8 cellular contexts compared by ENCODE assay signal in the genomic region with DNA sequence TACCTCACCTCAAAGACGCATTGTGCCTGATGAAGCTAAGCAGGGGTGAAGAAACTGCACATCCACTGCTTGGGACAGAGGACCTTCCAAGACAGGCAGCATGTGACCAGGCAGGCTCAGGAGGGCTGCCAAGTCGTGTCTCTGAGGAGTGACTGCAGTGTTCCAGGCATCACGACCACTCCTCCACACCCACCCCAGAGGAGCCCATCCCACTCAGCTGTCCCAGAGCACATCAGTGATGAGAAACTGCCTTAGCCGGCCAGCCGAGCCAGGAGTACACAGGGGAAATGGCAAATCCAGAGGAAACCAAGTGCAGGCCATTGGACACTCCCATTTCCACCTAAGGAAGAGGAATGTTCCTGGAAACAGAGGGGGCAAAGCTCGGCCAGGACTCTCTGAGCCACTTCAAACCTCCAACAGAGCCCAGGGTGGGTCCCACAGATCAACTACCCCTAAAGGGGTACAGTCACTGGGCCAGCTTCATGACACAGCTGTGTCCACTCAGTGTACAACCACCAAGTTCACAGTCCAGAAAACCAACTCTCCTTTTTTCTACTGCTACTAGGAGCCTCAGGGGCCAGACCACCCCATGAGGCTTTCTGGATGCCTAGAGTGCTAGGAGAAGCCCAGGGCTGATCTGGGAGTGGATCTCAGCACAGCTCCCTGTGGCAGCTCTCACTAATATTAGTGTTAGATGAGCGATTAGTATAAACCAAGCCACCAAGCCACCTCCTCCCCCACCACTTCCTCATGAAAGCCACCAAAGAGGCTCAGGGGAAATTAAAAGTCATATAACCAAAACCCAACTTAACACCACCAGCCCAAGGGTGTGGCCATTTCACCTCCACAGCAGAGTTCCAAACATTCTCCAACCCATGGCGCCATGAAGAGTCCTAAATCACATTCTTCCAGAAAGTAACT. TPM values are rescaled to one million over a fixed set of nuclear protein-coding genes. Genes with fewer than 3 reads are reported as not detected.
DNase-seq lines count a peak whose midpoint lies in the region; ATAC-seq, FAIRE-seq and TF ChIP-seq lines count a peak whose summit lies in the region.

No MANE protein-coding gene starts in this region.

- peak overlapping the region; percentile 41 for H3K27ac ChIP-seq in CD8-positive, alpha-beta memory T cell (ENCODE audit: low read depth, low read length)
- H3K27ac ChIP-seq in osteoblast (ENCODE audit: low read depth, low read length) = peak overlapping the region; percentile 60

- H3K4me1 ChIP-seq in CD8-positive, alpha-beta memory T cell (ENCODE audit: insufficient read depth, low read length) = peaks cover 85% of the 10 kb centered on the region
- H3K4me1 ChIP-seq in osteoblast (ENCODE audit: insufficient read depth, low read length) = peaks cover 47% of the 10 kb centered on the region

- no peaks in the 10 kb centered on the region for H3K9me3 Mint-ChIP-seq in CD8-positive, alpha-beta memory T cell
- H3K9me3 Mint-ChIP-seq in T-helper 1 cell treated with Interleukin-12 subunit alpha and Interleukin-12 subunit beta and Interleukin-4 antibody, amounts not matched to agents 30 μg/mL and 1 μg/mL, for 36 hours = no peaks in the 10 kb centered on the region
- H3K9me3 Mint-ChIP-seq in endothelial cell (ENCODE audit: unreplicated experiment) = no peaks in the 10 kb centered on the region

- FAIRE-seq in GM12892 (lab: Jason Lieb, UNC) = no peak

- H3K4me2 ChIP-seq in osteoblast (ENCODE audit: insufficient read depth, low read length) = peak overlapping the region; percentile 14

- no peaks in the 10 kb centered on the region for H3K27me3 Mint-ChIP-seq in CD8-positive, alpha-beta memory T cell
- no peaks in the 10 kb centered on the region for H3K27me3 Mint-ChIP-seq in T-helper 1 cell treated with Interleukin-12 subunit alpha and Interleukin-12 subunit beta and Interleukin-4 antibody, amounts not matched to agents 30 μg/mL and 1 μg/mL, for 36 hours (ENCODE audit: low read depth)
- H3K27me3 Mint-ChIP-seq in endothelial cell (ENCODE audit: unreplicated experiment) = peaks cover 6% of the 10 kb centered on the region

- H3K36me3 Mint-ChIP-seq in CD8-positive, alpha-beta memory T cell = peaks cover 7 to 22% (median 17%) of the 10 kb centered on the region in 3 donors
- H3K36me3 Mint-ChIP-seq in T-helper 1 cell treated with Interleukin-12 subunit alpha and Interleukin-12 subunit beta and Interleukin-4 antibody, amounts not matched to agents 30 μg/mL and 1 μg/mL, for 36 hours (ENCODE audit: low read depth) = peaks cover 46% of the 10 kb centered on the region
- H3K36me3 Mint-ChIP-seq in endothelial cell (ENCODE audit: low read depth, unreplicated experiment) = peaks cover 22% of the 10 kb centered on the region

- POLR2A ChIA-PET in CD8-positive, alpha-beta memory T cell (lab: Charles Lee) = interaction anchor here (0.6 to 9.5 kb wide), 9 partner anchors 9 to 84 kb away, joined by 3 to 96 read pairs (median 8); partner anchors contain the start of genes PXN, RNU4-2 and RPLP0

- no peak for ATAC-seq in GM21717 (IDR thresholded peaks at IDR 0.05; ENCODE audit: unreplicated experiment)

- no peak overlapping the region for H2AFZ ChIP-seq in osteoblast (ENCODE audit: low read length)

- TF ChIP-seq POLR2A in GM12892 (IDR thresholded peaks at IDR 0.05; ENCODE audit: low read depth, low read length) = no peak

- H4K20me1 ChIP-seq in osteoblast (ENCODE audit: insufficient read depth, low read length) = peaks cover 45% of the 10 kb centered on the region

- peak in 4 of 5 donors; percentile 29 to 69 (median 48) for DNase-seq in CD8-positive, alpha-beta memory T cell
- DNase-seq in endothelial cell (ENCODE audit: low spot score) = no peak
- DNase-seq in osteoblast (ENCODE audit: insufficient read length, low spot score, missing footprints) = no peak
- DNase-seq in NCI-H2081 (lab: John Stamatoyannopoulos, UW) = no peak
- no peak for DNase-seq in GM12892 (ENCODE audit: insufficient read length)
- no peak for DNase-seq in NCI-H345 (lab: John Stamatoyannopoulos, UW)

- no peaks in the 10 kb centered on the region for H3K27me3 ChIP-seq in CD8-positive, alpha-beta memory T cell (ENCODE audit: insufficient read depth, low read length, poor library complexity, severe bottlenecking)
- no peaks in the 10 kb centered on the region for H3K27me3 ChIP-seq in osteoblast (ENCODE audit: insufficient read depth, low read length)

- H3K4me3 ChIP-seq in CD8-positive, alpha-beta memory T cell (ENCODE audit: low read length) = peak overlapping the region; percentile 56
- no peak overlapping the region for H3K4me3 ChIP-seq in osteoblast (ENCODE audit: insufficient read depth, low read length)

- CTCF ChIA-PET in CD8-positive, alpha-beta memory T cell (lab: Charles Lee) = interaction anchor here (1.1 to 34.4 kb wide), 7 partner anchors 10 to 49 kb away, joined by 3 to 727 read pairs (median 9); partner anchors contain the start of genes PXN, RNU4-1 and RPLP0

- H3K9me3 ChIP-seq in CD8-positive, alpha-beta memory T cell (ENCODE audit: low read length) = no peaks in the 10 kb centered on the region
- no peaks in the 10 kb centered on the region for H3K9me3 ChIP-seq in osteoblast (ENCODE audit: low read depth, low read length)

- H3K36me3 ChIP-seq in CD8-positive, alpha-beta memory T cell (ENCODE audit: insufficient read depth, low read length) = peaks cover 7% of the 10 kb centered on the region
- peaks cover 19% of the 10 kb centered on the region for H3K36me3 ChIP-seq in osteoblast (ENCODE audit: insufficient read depth, low read length)

- H3K27ac Mint-ChIP-seq in CD8-positive, alpha-beta memory T cell = peak overlapping the region; percentile 80 to 97 (median 95)
- peak overlapping the region; percentile 92 for H3K27ac Mint-ChIP-seq in T-helper 1 cell treated with Interleukin-12 subunit alpha and Interleukin-12 subunit beta and Interleukin-4 antibody, amounts not matched to agents 30 μg/mL and 1 μg/mL, for 36 hours
- peak overlapping the region; percentile 99 for H3K27ac Mint-ChIP-seq in endothelial cell (ENCODE audit: unreplicated experiment)

- H3K4me3 Mint-ChIP-seq in CD8-positive, alpha-beta memory T cell = peak overlapping the region; percentile 49 to 93 (median 80)
- H3K4me3 Mint-ChIP-seq in T-helper 1 cell treated with Interleukin-12 subunit alpha and Interleukin-12 subunit beta and Interleukin-4 antibody, amounts not matched to agents 30 μg/mL and 1 μg/mL, for 36 hours = peak overlapping the region; percentile 78
- peak overlapping the region; percentile 88 for H3K4me3 Mint-ChIP-seq in endothelial cell (ENCODE audit: unreplicated experiment)

- peaks cover 97% of the 10 kb centered on the region for H3K79me2 ChIP-seq in osteoblast (ENCODE audit: insufficient read depth, low read length)

- H3K4me1 Mint-ChIP-seq in CD8-positive, alpha-beta memory T cell = peaks cover 77 to 91% (median 89%) of the 10 kb centered on the region in 3 donors
- peaks cover 67% of the 10 kb centered on the region for H3K4me1 Mint-ChIP-seq in T-helper 1 cell treated with Interleukin-12 subunit alpha and Interleukin-12 subunit beta and Interleukin-4 antibody, amounts not matched to agents 30 μg/mL and 1 μg/mL, for 36 hours (ENCODE audit: low read depth)
- H3K4me1 Mint-ChIP-seq in endothelial cell (ENCODE audit: unreplicated experiment) = peaks cover 71% of the 10 kb centered on the region

- TF ChIP-seq CTCF in endothelial cell (IDR thresholded peaks at IDR 0.05; ENCODE audit: unreplicated experiment) (no peak), osteoblast (IDR thresholded peaks at IDR 0.05; ENCODE audit: extremely low read depth, low read depth, low read length) (no peak)

RNA-seq across cellular contexts. Expression of gene PXN, which starts 15.4 kb away (rescaled TPM):
- total RNA-seq in CD8-positive, alpha-beta memory T cell = 10 to 100 TPM; 33.7 to 35.9 TPM
- 146 TPM for polyA plus RNA-seq in CD8-positive, alpha-beta memory T cell
- total RNA-seq in endothelial cell (ENCODE audit: unreplicated experiment) = 227 TPM
- total RNA-seq in osteoblast = 41.6 and 46.3 TPM in 2 replicates
- 16.2 TPM for polyA plus RNA-seq in GM12892 (2012; ENCODE audit: missing spikeins)

RNA-seq across cellular contexts. Expression of gene RNU4-2, which starts 41.6 kb away (rescaled TPM):
- 1,000 to 10,000 TPM; 1,831 to 1,935 TPM for total RNA-seq in CD8-positive, alpha-beta memory T cell
- polyA plus RNA-seq in CD8-positive, alpha-beta memory T cell = 44.9 TPM
- total RNA-seq in endothelial cell (ENCODE audit: unreplicated experiment) (7,223 TPM), osteoblast (under 0.01 TPM in 2 replicates)
- polyA plus RNA-seq in GM12892 (2012; ENCODE audit: missing spikeins) = 3,040 TPM

RNA-seq across cellular contexts. Expression of gene RNU4-1, which starts 42.9 kb away (rescaled TPM):
- total RNA-seq in CD8-positive, alpha-beta memory T cell = 100 to 1,000 TPM; 628 to 678 TPM
- polyA plus RNA-seq in CD8-positive, alpha-beta memory T cell = not detected
- total RNA-seq in endothelial cell (ENCODE audit: unreplicated experiment) = 6,066 TPM
- under 0.01 TPM in 2 replicates for total RNA-seq in osteoblast
- polyA plus RNA-seq in GM12892 (2012; ENCODE audit: missing spikeins) = 3,072 TPM

RNA-seq across cellular contexts. Expression of gene RPLP0, which starts 49.2 kb away (rescaled TPM):
- total RNA-seq in CD8-positive, alpha-beta memory T cell = 1,000 to 10,000 TPM; 4,137 to 4,308 TPM
- 1,675 TPM for polyA plus RNA-seq in CD8-positive, alpha-beta memory T cell
- total RNA-seq in endothelial cell (ENCODE audit: unreplicated experiment) (2,318 TPM), osteoblast (2,042 and 2,075 TPM in 2 replicates)
- 6,108 TPM for polyA plus RNA-seq in GM12892 (2012; ENCODE audit: missing spikeins)

RNA-seq across cellular contexts. Expression of gene SIRT4, which starts 52.0 kb away (rescaled TPM):
- total RNA-seq in CD8-positive, alpha-beta memory T cell = 1 to 10 TPM; 1.8 to 1.9 TPM
- 0.68 TPM for polyA plus RNA-seq in CD8-positive, alpha-beta memory T cell
- total RNA-seq in endothelial cell (ENCODE audit: unreplicated experiment) (1.8 TPM), osteoblast (1.1 and 1.2 TPM in 2 replicates)
- polyA plus RNA-seq in GM12892 (2012; ENCODE audit: missing spikeins) = 0.95 TPM

Comparison
In these comparisons a context has a peak if more than half of its experiments do, and no peak if none do; other contexts are left out.
1. DNase-seq: peak in CD8-positive, alpha-beta memory T cell (4 of 5); none in endothelial cell (single experiment), osteoblast (single experiment), NCI-H2081 (0 of 2), GM12892 (single experiment) and NCI-H345 (single experiment).
2. RNA of gene RNU4-2, which starts 41.6 kb away (total RNA-seq): 7,223 TPM in endothelial cell (single experiment) and 1,831 to 1,935 TPM in CD8-positive, alpha-beta memory T cell; under 0.01 TPM in osteoblast; every median in the first group is over 1,000 times any median in the second.
3. RNA of gene RNU4-1, which starts 42.9 kb away (total RNA-seq): 6,066 TPM in endothelial cell (single experiment) and 628 to 678 TPM in CD8-positive, alpha-beta memory T cell; under 0.01 TPM in osteoblast; every median in the first group is over 100 times any median in the second.
4. Peak in every context shown above with its lines, with median percentiles within 50 percentile points of each other: H3K27ac Mint-ChIP-seq and H3K4me3 Mint-ChIP-seq.